15 cellular contexts compared by ENCODE assay signal in genomic region chr4:136865591-136865990, GRCh38.
"Had no signal": no experiment of that assay in that cellular context is flagged by ENCODE, and none has a peak within 500 bp of the region (broad histone marks: within the 10 kb centered on the region; RNA-seq: fewer than 3 reads in every experiment).

No MANE protein-coding gene starts in this region.

- H3K36me3 ChIP-seq: ascending aorta, breast epithelium, esophagus muscularis mucosa, gastroesophageal sphincter, right atrium auricular region, upper lobe of left lung had no signal

- ATAC-seq: T-cell had no signal

- H3K4me3 ChIP-seq: ascending aorta, breast epithelium, dorsolateral prefrontal cortex, esophagus muscularis mucosa, gastroesophageal sphincter, right atrium auricular region, upper lobe of left lung had no signal

- H3K27me3 ChIP-seq: ascending aorta, breast epithelium, dorsolateral prefrontal cortex, esophagus muscularis mucosa, gastroesophageal sphincter, right atrium auricular region, upper lobe of left lung had no signal

- H3K9me3 ChIP-seq: ascending aorta, breast epithelium, esophagus muscularis mucosa, gastroesophageal sphincter, right atrium auricular region, upper lobe of left lung had no signal

- H3K4me1 ChIP-seq: ascending aorta, breast epithelium, upper lobe of left lung had no signal

- DNase-seq: activated CD4-positive, alpha-beta T cell treated with anti-CD3 and anti-CD28 coated beads for 1 hour; activated gamma-delta T cell treated with Interleukin-2 at 50 U/mL for 16 hours; activated T-cell treated with anti-CD3 and anti-CD28 coated beads, Interleukin-2, amount 50 U/mL, for 1 hour; dorsolateral prefrontal cortex; naive B cell; stimulated activated CD4-positive, alpha-beta T cell treated with anti-CD3 and anti-CD28 coated beads, Interleukin-4, amount 100 ng/mL, for 24 hours; stimulated activated naive CD4-positive, alpha-beta T cell treated with Interleukin-2 at 50 U/mL for 16 hours; T-cell; T-helper 9 cell; upper lobe of left lung had no signal

- H3K27ac ChIP-seq: ascending aorta, breast epithelium, dorsolateral prefrontal cortex, right atrium auricular region, upper lobe of left lung had no signal
